In the genomic region with DNA sequence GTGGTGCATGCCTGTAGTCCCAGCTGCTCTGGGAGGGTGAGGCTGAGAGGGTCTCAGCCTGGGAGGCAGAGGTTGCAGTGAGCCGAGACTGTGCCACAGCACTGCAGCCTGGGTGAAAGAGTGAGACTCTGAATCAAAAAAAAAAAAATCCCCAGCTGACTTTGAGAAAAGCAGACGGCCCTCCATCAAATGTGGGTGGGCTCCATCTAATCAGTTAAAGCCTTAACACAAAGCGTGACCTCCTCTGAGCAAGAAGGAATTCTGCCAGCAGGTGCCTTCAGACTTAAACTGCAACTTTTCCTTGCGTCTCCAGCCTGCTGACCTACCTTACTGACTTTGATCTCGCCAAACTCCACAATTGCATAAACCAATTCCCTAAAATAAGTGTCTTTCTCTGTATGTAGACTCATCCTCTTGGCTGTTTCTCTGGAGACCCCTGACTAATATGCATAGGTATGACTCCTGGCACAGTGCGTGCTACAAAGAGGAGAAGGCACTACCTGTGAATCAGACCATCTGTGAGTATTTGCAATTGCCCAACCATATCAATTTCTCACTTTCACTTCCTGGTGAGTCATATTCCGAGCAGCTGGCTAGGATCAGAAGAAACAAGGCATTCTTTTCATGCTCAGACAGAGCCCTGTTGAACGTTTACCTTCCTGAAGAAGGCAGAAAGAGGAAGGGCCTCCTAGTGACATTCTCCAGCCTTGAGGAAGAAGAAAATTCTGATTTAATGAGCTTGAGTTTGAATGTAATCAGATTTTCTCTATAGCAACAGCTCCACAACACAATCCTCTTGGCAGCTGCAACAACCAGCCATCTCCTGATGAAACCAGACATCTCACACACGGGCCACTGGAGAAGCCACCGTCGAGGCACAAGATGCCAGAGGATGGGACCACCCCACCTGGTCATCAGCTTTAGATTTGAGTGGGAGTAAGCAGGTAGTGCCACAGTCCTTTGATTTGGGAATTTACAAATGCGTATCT, we compare ENCODE assay signal across 8 cellular contexts. TPM values are rescaled to one million over a fixed set of nuclear protein-coding genes. Genes with fewer than 3 reads are reported as not detected.
DNase-seq lines count a peak whose midpoint lies in the region; ATAC-seq and TF ChIP-seq lines count a peak whose summit lies in the region.

No MANE protein-coding gene starts in this region.

- H3K36me3 Mint-ChIP-seq in activated CD4-positive, alpha-beta T cell treated with anti-CD3 and anti-CD28 coated beads, Interleukin-2, amount 10 ng/mL, durations not matched to agents 24 days and 14 days (ENCODE audit: low read depth), result no peaks in the 10 kb centered on the region
- peaks cover 1% of the 10 kb centered on the region for H3K36me3 Mint-ChIP-seq in progenitor cell of endocrine pancreas (ENCODE audit: insufficient read depth)
- no peaks in the 10 kb centered on the region for H3K36me3 Mint-ChIP-seq in CD4-positive, alpha-beta T cell (ENCODE audit: low read depth)

- H3K27ac Mint-ChIP-seq in activated CD4-positive, alpha-beta T cell treated with anti-CD3 and anti-CD28 coated beads, Interleukin-2, amount 10 ng/mL, durations not matched to agents 24 days and 14 days, result peak overlapping the region; percentile 25
- peak overlapping the region; percentile 96 for H3K27ac Mint-ChIP-seq in progenitor cell of endocrine pancreas
- no peak overlapping the region for H3K27ac Mint-ChIP-seq in CD4-positive, alpha-beta T cell

- no peaks in the 10 kb centered on the region; the same call in 1 of the 2 replicates for H3K9me3 ChIP-seq in AG04450 (ENCODE audit: control insufficient read depth, insufficient read depth, low read length)
- H3K9me3 ChIP-seq in CD4-positive, alpha-beta T cell (ENCODE audit: control insufficient read depth, low read length), result no peaks in the 10 kb centered on the region

- no peak overlapping the region for H3K27ac ChIP-seq in AG04450 (ENCODE audit: low read depth, low read length)
- H3K27ac ChIP-seq in CD4-positive, alpha-beta T cell (ENCODE audit: low read depth, low read length), result no peak overlapping the region

- TF ChIP-seq CTCF in AG04450 (IDR thresholded peaks at IDR 0.05; ENCODE audit: low read depth, low read length) (no peak), fibroblast of mammary gland (conservative IDR thresholded peaks at IDR 0.05; ENCODE audit: control insufficient read depth, insufficient read depth, low read depth, low read length) (no peak), progenitor cell of endocrine pancreas (IDR thresholded peaks at IDR 0.05; ENCODE audit: unreplicated experiment) (no peak)
- TF ChIP-seq CTCF in CD4-positive, alpha-beta T cell (IDR thresholded peaks at IDR 0.05), result no peak

- no peaks in the 10 kb centered on the region for H3K27me3 ChIP-seq in AG04450 (ENCODE audit: control insufficient read depth, insufficient read depth, low read length)
- no peaks in the 10 kb centered on the region for H3K27me3 ChIP-seq in CD4-positive, alpha-beta T cell (ENCODE audit: control insufficient read depth, insufficient read depth, low read length)

- CTCF ChIA-PET in AG04450 (lab: Charles Lee), result no interaction called here
- CTCF ChIA-PET in CD4-positive, alpha-beta T cell (lab: Charles Lee), result no interaction called here

- H3K27me3 Mint-ChIP-seq in activated CD4-positive, alpha-beta T cell treated with anti-CD3 and anti-CD28 coated beads, Interleukin-2, amount 10 ng/mL, durations not matched to agents 24 days and 14 days, result peaks cover 1% of the 10 kb centered on the region
- H3K27me3 Mint-ChIP-seq in progenitor cell of endocrine pancreas, result no peaks in the 10 kb centered on the region
- H3K27me3 Mint-ChIP-seq in CD4-positive, alpha-beta T cell, result no peaks in the 10 kb centered on the region

- peak overlapping the region; percentile 8 for H3K4me3 Mint-ChIP-seq in activated CD4-positive, alpha-beta T cell treated with anti-CD3 and anti-CD28 coated beads, Interleukin-2, amount 10 ng/mL, durations not matched to agents 24 days and 14 days
- H3K4me3 Mint-ChIP-seq in progenitor cell of endocrine pancreas (ENCODE audit: low read depth), result no peak overlapping the region
- H3K4me3 Mint-ChIP-seq in CD4-positive, alpha-beta T cell, result no peak overlapping the region

- ATAC-seq in GM18508 (IDR thresholded peaks at IDR 0.05; ENCODE audit: insufficient read depth, unreplicated experiment) (peak; percentile 93), HG02943 (IDR thresholded peaks at IDR 0.05; ENCODE audit: low read depth, unreplicated experiment) (peak; percentile 92)
- ATAC-seq in CD4-positive, alpha-beta T cell (ENCODE audit: poor library complexity), result no peak

- intact Hi-C loops in activated CD4-positive, alpha-beta T cell treated with anti-CD3 and anti-CD28 coated beads, Interleukin-2, amount 10 ng/mL, durations not matched to agents 24 days and 14 days (cut with micrococcal nuclease), result loop anchor here (2.0 to 10.0 kb wide), 3 partner anchors 49 to 1291 kb away; partner anchors contain the start of gene ASB2
- intact Hi-C loops in CD4-positive, alpha-beta T cell (cut with DNase I, micrococcal nuclease), result no loop called here

- peaks cover 12% of the 10 kb centered on the region for H3K9me3 Mint-ChIP-seq in activated CD4-positive, alpha-beta T cell treated with anti-CD3 and anti-CD28 coated beads, Interleukin-2, amount 10 ng/mL, durations not matched to agents 24 days and 14 days
- peaks cover 14% of the 10 kb centered on the region for H3K9me3 Mint-ChIP-seq in progenitor cell of endocrine pancreas (ENCODE audit: low read depth)
- H3K9me3 Mint-ChIP-seq in CD4-positive, alpha-beta T cell, result no peaks in the 10 kb centered on the region

- H3K4me1 Mint-ChIP-seq in activated CD4-positive, alpha-beta T cell treated with anti-CD3 and anti-CD28 coated beads, Interleukin-2, amount 10 ng/mL, durations not matched to agents 24 days and 14 days, result peaks cover 34% of the 10 kb centered on the region
- peaks cover 23% of the 10 kb centered on the region for H3K4me1 Mint-ChIP-seq in progenitor cell of endocrine pancreas (ENCODE audit: low read depth)
- H3K4me1 Mint-ChIP-seq in CD4-positive, alpha-beta T cell (ENCODE audit: low read depth), result peaks cover 15% of the 10 kb centered on the region

- POLR2A ChIA-PET in AG04450 (lab: Yijun Ruan, JAX), result no interaction called here
- POLR2A ChIA-PET in CD4-positive, alpha-beta T cell (lab: Charles Lee), result no interaction called here

- DNase-seq in AG04450 (ENCODE audit: low read depth, low spot score) (peak; percentile 59), NCI-H1694 (lab: John Stamatoyannopoulos, UW) (peak; percentile 92), fibroblast of mammary gland (ENCODE audit: low read depth) (peak; percentile 99), progenitor cell of endocrine pancreas (ENCODE audit: low spot score, unreplicated experiment) (no peak)
- DNase-seq in activated CD4-positive, alpha-beta T cell treated with anti-CD3 and anti-CD28 coated beads, Interleukin-2, amount 10 ng/mL, durations not matched to agents 24 days and 14 days, result peak; percentile 80
- DNase-seq in CD4-positive, alpha-beta T cell, result no peak

- no peak overlapping the region for H3K4me3 ChIP-seq in AG04450 (ENCODE audit: low read depth, low read length)
- H3K4me3 ChIP-seq in fibroblast of mammary gland (ENCODE audit: control insufficient read depth, low read depth, low read length), result no peak overlapping the region

RNA-seq across cellular contexts. Expression of gene CLMN, which starts 54.3 kb away (rescaled TPM):
- 0.09 TPM in 2 replicates for polyA plus RNA-seq in AG04450 (2011; rRNA removed)
- polyA minus RNA-seq in AG04450 (2011; rRNA and poly(A)+ RNA removed), result 0.04 and 0.05 TPM in 2 replicates
- 1.0 and 1.1 TPM in 2 replicates for total RNA-seq in activated CD4-positive, alpha-beta T cell treated with anti-CD3 and anti-CD28 coated beads, Interleukin-2, amount 10 ng/mL, durations not matched to agents 24 days and 14 days
- 25.3 and 31.5 TPM in 2 replicates for total RNA-seq in progenitor cell of endocrine pancreas
- total RNA-seq in CD4-positive, alpha-beta T cell, result under 1 TPM; 0.27 to 0.67 TPM

Comparison
In these comparisons a context has a peak if more than half of its experiments do, and no peak if none do; other contexts are left out.
1. DNase-seq: peak in AG04450 (single experiment), NCI-H1694 (single experiment), activated CD4-positive, alpha-beta T cell treated with anti-CD3 and anti-CD28 coated beads, Interleukin-2, amount 10 ng/mL, durations not matched to agents 24 days and 14 days (single experiment) and fibroblast of mammary gland (single experiment); none in progenitor cell of endocrine pancreas (single experiment) and CD4-positive, alpha-beta T cell (0 of 10).
2. RNA of gene CLMN, which starts 54.3 kb away (total RNA-seq): 25.3 to 31.5 TPM in progenitor cell of endocrine pancreas; 1.0 to 1.1 TPM in activated CD4-positive, alpha-beta T cell treated with anti-CD3 and anti-CD28 coated beads, Interleukin-2, amount 10 ng/mL, durations not matched to agents 24 days and 14 days and 0.27 to 0.67 TPM in CD4-positive, alpha-beta T cell; every median in the first group is over 10 times any median in the second.